In genomic region chr4:147015531-147015930, GRCh38 we compare ENCODE assay signal across 20 cellular contexts.
A peak's percentile ranks its signal among the peaks of the same experiment; 100 is the strongest.
DNase-seq lines count a peak whose midpoint lies in the region; ATAC-seq and TF ChIP-seq lines count a peak whose summit lies in the region.
"Had no signal": no experiment of that assay in that cellular context is flagged by ENCODE, and none has a peak within 500 bp of the region (broad histone marks: within the 10 kb centered on the region; RNA-seq: fewer than 3 reads in every experiment).

No MANE protein-coding gene starts in this region.

- no peak overlapping the region for H2BK12ac ChIP-seq in mesenchymal stem cell (ENCODE audit: low read length in 2 of 2)

- no peak for DNase-seq in SK-N-MC (ENCODE audit: low read depth, low spot score)
- peak; percentile 57 for DNase-seq in fibroblast of gingiva (ENCODE audit: low read depth)
- DNase-seq in mesenchymal stem cell: no peak
- DNase-seq in vagina (ENCODE audit: extremely low spot score in 2 of 2): no peak
- DNase-seq in GM19240 (ENCODE audit: insufficient read length, low spot score): no peak
- DNase-seq in NCI-H2171 (lab: John Stamatoyannopoulos, UW): no peak
- DNase-seq: AML-193; CD4-positive, alpha-beta T cell; IMR-90; KG1; MM.1S; NCI-H2029 treated with DMSO at 0.1 percent for 48 hours; NCI-H2227 treated with DMSO at 0.1 percent for 48 hours; NCI-H510A; SHP77 treated with DMSO at 0.1 percent for 48 hours had no signal

- H3K9ac ChIP-seq in SK-N-MC (ENCODE audit: insufficient read length): peak overlapping the region; percentile 30
- peak overlapping the region; percentile 65 for H3K9ac ChIP-seq in mesenchymal stem cell (ENCODE audit: low read length)
- H3K9ac ChIP-seq: BLaER1 treated with 17β-estradiol and CSF1 and Interleukin-3, amounts not matched to agents 10 nM and 100 nM had no signal

- no peaks in the 10 kb centered on the region for H3K27me3 ChIP-seq in mesenchymal stem cell (ENCODE audit: control insufficient read depth in 1 of 2, insufficient read depth in 1 of 2, low read length in 2 of 2)
- no peaks in the 10 kb centered on the region for H3K27me3 ChIP-seq in vagina
- H3K27me3 ChIP-seq: BLaER1 treated with 17β-estradiol and CSF1 and Interleukin-3, amounts not matched to agents 10 nM and 100 nM had no signal

- 94% methylated on average over 1 of the region's 2 CpGs for WGBS in mesenchymal stem cell

- H3K18ac ChIP-seq in mesenchymal stem cell (ENCODE audit: low read depth in 1 of 2, low read length in 2 of 2): no peak overlapping the region

- no peak overlapping the region for H3K4ac ChIP-seq in mesenchymal stem cell (ENCODE audit: low read depth in 1 of 2, low read length in 2 of 2)

- no peak overlapping the region for H2BK15ac ChIP-seq in mesenchymal stem cell (ENCODE audit: low read depth, poor library complexity, severe bottlenecking)

- H2BK120ac ChIP-seq in mesenchymal stem cell (ENCODE audit: low read depth, low read length): no peak overlapping the region

- no peak overlapping the region for H3K14ac ChIP-seq in mesenchymal stem cell (ENCODE audit: low read length in 2 of 2)

- H2BK5ac ChIP-seq in mesenchymal stem cell (ENCODE audit: low read depth, low read length, poor library complexity, severe bottlenecking): no peak overlapping the region

- peak overlapping the region; percentile 27; the same call in 1 of the 2 replicates for H3K27ac ChIP-seq in SK-N-MC
- no peak overlapping the region for H3K27ac ChIP-seq in mesenchymal stem cell (ENCODE audit: low read length, poor library complexity, severe bottlenecking)
- peak overlapping the region; percentile 8 for H3K27ac ChIP-seq in vagina
- H3K27ac ChIP-seq: A549; BLaER1 treated with 17β-estradiol and CSF1 and Interleukin-3, amounts not matched to agents 10 nM and 100 nM had no signal

- H4K8ac ChIP-seq in mesenchymal stem cell (ENCODE audit: low read length): no peak overlapping the region

- no peaks in the 10 kb centered on the region for H3K79me1 ChIP-seq in mesenchymal stem cell (replicated peaks; ENCODE audit: low read length, poor library complexity, severe bottlenecking)

- H3K36me3 ChIP-seq in SK-N-MC (ENCODE audit: insufficient read depth, low read length) (no peaks in the 10 kb centered on the region), mesenchymal stem cell (ENCODE audit: control insufficient read depth in 1 of 2, insufficient read depth in 2 of 2, low read depth in 1 of 2, low read length in 2 of 2) (no peaks in the 10 kb centered on the region), vagina (no peaks in the 10 kb centered on the region)
- H3K36me3 ChIP-seq: BLaER1 treated with 17β-estradiol and CSF1 and Interleukin-3, amounts not matched to agents 10 nM and 100 nM had no signal

- H3K4me3 ChIP-seq in SK-N-MC: peak overlapping the region; percentile 2; the same call in 1 of the 2 replicates
- H3K4me3 ChIP-seq in mesenchymal stem cell (ENCODE audit: insufficient read depth in 1 of 2, low read depth in 1 of 2, low read length in 2 of 2): peak overlapping the region in 1 of 2 experiments; percentile 58
- H3K4me3 ChIP-seq in vagina: no peak overlapping the region
- H3K4me3 ChIP-seq: A549; BLaER1 treated with 17β-estradiol and CSF1 and Interleukin-3, amounts not matched to agents 10 nM and 100 nM had no signal

- no peak overlapping the region for H3K4me2 ChIP-seq in mesenchymal stem cell (ENCODE audit: low read length, poor library complexity, severe bottlenecking)
- H3K4me2 ChIP-seq: A549; BLaER1 treated with 17β-estradiol and CSF1 and Interleukin-3, amounts not matched to agents 10 nM and 100 nM had no signal

- no peak for TF ChIP-seq POLR2A in vagina (IDR thresholded peaks at IDR 0.05)

- H3K23ac ChIP-seq in mesenchymal stem cell (ENCODE audit: low read length in 2 of 2): no peak overlapping the region

- TF ChIP-seq CTCF in vagina (IDR thresholded peaks at IDR 0.05): no peak

- H3K9me3 ChIP-seq in SK-N-MC (ENCODE audit: low read depth, low read length) (no peaks in the 10 kb centered on the region), mesenchymal stem cell (ENCODE audit: control insufficient read depth, low read length) (no peaks in the 10 kb centered on the region), vagina (no peaks in the 10 kb centered on the region)
- H3K9me3 ChIP-seq: A549; BLaER1 treated with 17β-estradiol and CSF1 and Interleukin-3, amounts not matched to agents 10 nM and 100 nM had no signal

- no peak overlapping the region for H4K91ac ChIP-seq in mesenchymal stem cell (ENCODE audit: low read length)

- no peak overlapping the region for H2AK5ac ChIP-seq in mesenchymal stem cell (ENCODE audit: low read length, severe bottlenecking)

- no peak for ATAC-seq in HG02870 (IDR thresholded peaks at IDR 0.05; ENCODE audit: unreplicated experiment)
- ATAC-seq: A549, HCT116, Panc1 had no signal

- intact Hi-C loops in vagina (cut with DNase I): loop anchor here (5.0 kb wide), 1 partner anchor 82 kb away; no protein-coding TSS in a partner anchor

- H3K4me1 ChIP-seq in mesenchymal stem cell (ENCODE audit: control insufficient read depth, insufficient read depth, low read depth, low read length) (no peaks in the 10 kb centered on the region), vagina (no peaks in the 10 kb centered on the region)
- H3K4me1 ChIP-seq: A549; BLaER1 treated with 17β-estradiol and CSF1 and Interleukin-3, amounts not matched to agents 10 nM and 100 nM had no signal

- no peak overlapping the region for H2AFZ ChIP-seq in mesenchymal stem cell (ENCODE audit: low read depth, low read length)
